ENCODE assay signal across 8 cellular contexts in the genomic region with DNA sequence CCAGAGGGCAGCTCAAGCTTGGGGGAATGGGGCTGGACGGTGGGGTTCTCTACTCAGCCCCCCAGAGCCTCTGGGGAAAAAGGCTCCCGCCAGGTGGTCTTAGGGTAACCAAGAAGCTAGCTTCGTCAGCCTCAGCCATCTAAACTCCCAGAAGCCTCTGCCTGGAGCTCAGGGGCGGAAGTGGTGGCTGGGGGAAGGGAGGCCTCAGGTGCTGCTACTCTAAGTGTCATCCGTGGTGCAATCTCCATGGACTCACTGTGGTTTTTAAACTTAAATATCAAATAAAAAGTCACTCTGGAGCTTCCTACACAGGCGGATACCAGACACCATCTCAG. TPM values are rescaled to one million over a fixed set of nuclear protein-coding genes. Genes with fewer than 3 reads are reported as not detected.
DNase-seq lines count a peak whose midpoint lies in the region; ATAC-seq and TF ChIP-seq lines count a peak whose summit lies in the region.

No MANE protein-coding gene starts in this region.

- H3K27ac ChIP-seq in neutrophil: peak overlapping the region; percentile 97

- peaks cover 27 to 44% of the 10 kb centered on the region in 2 donors for H3K36me3 Mint-ChIP-seq in activated naive CD4-positive, alpha-beta T cell treated with anti-CD3 and anti-CD28 coated beads, Interleukin-2, amount 50 U/mL, for 72 hours

- peak overlapping the region; percentile 95 for H3K27ac Mint-ChIP-seq in activated naive CD4-positive, alpha-beta T cell treated with anti-CD3 and anti-CD28 coated beads, Interleukin-2, amount 50 U/mL, for 72 hours

- DNase-seq in RPMI8226 (peak; percentile 75), COLO668 (lab: John Stamatoyannopoulos, UW; ENCODE audit: unreplicated experiment) (no peak), NCI-H524 treated with DMSO at 0.1 percent for 48 hours (lab: John Stamatoyannopoulos, UW) (no peak), anterior cingulate cortex (lab: John Stamatoyannopoulos, UW) (no peak)
- DNase-seq in activated naive CD4-positive, alpha-beta T cell treated with anti-CD3 and anti-CD28 coated beads, Interleukin-2, amount 50 U/mL, for 72 hours (ENCODE audit: low spot score in 2 of 2): peak; percentile 58 to 79

- H3K4me1 ChIP-seq in neutrophil (ENCODE audit: control insufficient read depth in 1 of 2, insufficient read depth in 1 of 2, low read depth in 1 of 2, low read length in 1 of 2): peaks cover 48 to 58% of the 10 kb centered on the region in 2 experiments

- H3K27me3 ChIP-seq in neutrophil: no peaks in the 10 kb centered on the region

- peak overlapping the region; percentile 78 to 96 for H3K4me3 ChIP-seq in neutrophil (ENCODE audit: low read depth in 1 of 2, low read length in 1 of 2)

- H3K36me3 ChIP-seq in neutrophil: peaks cover 14% of the 10 kb centered on the region

- ATAC-seq in GM18508 (IDR thresholded peaks at IDR 0.05; ENCODE audit: insufficient read depth, unreplicated experiment) (peak; percentile 39), HG02852 (IDR thresholded peaks at IDR 0.05; ENCODE audit: unreplicated experiment) (peak; percentile 51)
- peak; percentile 75 to 81 for ATAC-seq in activated naive CD4-positive, alpha-beta T cell treated with anti-CD3 and anti-CD28 coated beads, Interleukin-2, amount 50 U/mL, for 72 hours

- H3K9me3 Mint-ChIP-seq in activated naive CD4-positive, alpha-beta T cell treated with anti-CD3 and anti-CD28 coated beads, Interleukin-2, amount 50 U/mL, for 72 hours: peaks cover 8 to 15% of the 10 kb centered on the region in 2 donors

- H3K9me3 ChIP-seq in neutrophil: no peaks in the 10 kb centered on the region

- TF ChIP-seq CTCF in neutrophil (IDR thresholded peaks at IDR 0.05): no peak

RNA-seq across cellular contexts. Expression of a gene that starts 0.7 kb away (rescaled TPM):
- 100 to 1,000 TPM; 210 to 220 TPM for total RNA-seq in activated naive CD4-positive, alpha-beta T cell treated with anti-CD3 and anti-CD28 coated beads, Interleukin-2, amount 50 U/mL, for 72 hours

RNA-seq across cellular contexts. Expression of a gene that starts 54.2 kb away (rescaled TPM):
- total RNA-seq in activated naive CD4-positive, alpha-beta T cell treated with anti-CD3 and anti-CD28 coated beads, Interleukin-2, amount 50 U/mL, for 72 hours: 10 to 100 TPM; 26.6 to 33.3 TPM

Comparison
In these comparisons a context has a peak if more than half of its experiments do, and no peak if none do; other contexts are left out.
1. DNase-seq: peak in RPMI8226 (single experiment) and activated naive CD4-positive, alpha-beta T cell treated with anti-CD3 and anti-CD28 coated beads, Interleukin-2, amount 50 U/mL, for 72 hours (2 of 2); none in COLO668 (single experiment), NCI-H524 treated with DMSO at 0.1 percent for 48 hours (single experiment) and anterior cingulate cortex (0 of 58).
2. Peak in every context shown above with its lines, with median percentiles within 50 percentile points of each other: ATAC-seq.